ENCODE assay signal across 9 cellular contexts in the genomic region with DNA sequence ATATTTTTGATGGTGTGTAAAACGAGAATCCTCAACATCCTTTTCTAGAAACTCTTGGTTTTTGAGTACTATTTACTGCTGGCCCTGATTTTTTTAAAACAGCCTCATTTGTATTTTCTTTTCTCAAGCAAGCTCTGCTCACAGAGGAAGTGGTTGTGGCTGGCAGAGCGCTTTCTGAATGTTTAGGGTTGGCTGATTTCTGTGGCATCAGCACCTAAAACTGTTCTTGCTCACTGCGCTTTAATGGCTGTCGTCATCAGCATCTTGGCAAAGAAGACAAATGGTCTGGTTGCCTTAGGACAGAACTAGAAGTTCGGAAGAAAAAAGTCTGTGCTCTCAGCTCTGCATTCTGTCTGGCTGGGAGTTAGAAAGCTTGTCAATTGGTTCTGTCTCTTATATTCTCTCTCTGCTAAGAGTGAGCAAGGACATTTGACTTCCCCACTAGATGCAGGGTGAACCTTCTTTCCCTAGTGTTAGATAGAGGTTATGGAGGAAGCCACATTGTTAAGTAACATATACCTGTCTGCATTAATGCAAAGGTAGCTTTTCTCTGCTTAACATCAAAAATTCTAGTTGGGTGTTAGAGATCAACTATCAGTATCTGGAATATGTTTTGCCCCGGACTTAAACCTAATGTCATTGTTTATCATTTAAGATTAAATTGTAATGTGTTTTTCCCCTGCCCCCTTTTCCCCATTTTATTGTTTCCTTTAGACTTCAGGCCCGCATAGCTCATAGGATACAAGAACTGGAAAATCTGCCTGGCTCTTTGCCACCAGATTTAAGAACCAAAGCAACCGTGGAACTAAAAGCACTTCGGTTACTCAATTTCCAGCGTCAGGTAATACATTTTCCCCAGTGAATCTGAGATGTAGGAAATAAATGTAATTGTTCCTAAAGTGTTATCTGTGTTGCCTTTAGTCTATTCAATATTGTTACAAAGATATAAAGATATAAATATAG. TPM values are rescaled to one million over a fixed set of nuclear protein-coding genes. Genes with fewer than 3 reads are reported as not detected.
A peak's percentile ranks its signal among the peaks of the same experiment; 100 is the strongest.
DNase-seq lines count a peak whose midpoint lies in the region; ATAC-seq and TF ChIP-seq lines count a peak whose summit lies in the region.
"Had no signal": no experiment of that assay in that cellular context is flagged by ENCODE, and none has a peak within 500 bp of the region (broad histone marks: within the 10 kb centered on the region; RNA-seq: fewer than 3 reads in every experiment).

No MANE protein-coding gene starts in this region.

- intact Hi-C loops in dorsolateral prefrontal cortex (cut with DNase I), result no loop called here

- H3K4me3 ChIP-seq in dorsolateral prefrontal cortex, result peak overlapping the region in 8 of 59 donors; percentile 3 to 17 (median 5)

- no peak for TF ChIP-seq CTCF in dorsolateral prefrontal cortex (IDR thresholded peaks at IDR 0.05 in 54 of 56, conservative IDR thresholded peaks at IDR 0.05 in 2 of 56; ENCODE audit: low read depth in 1 of 56, partially characterized antibody in 56 of 56)

- ATAC-seq in GM18519 (IDR thresholded peaks at IDR 0.05; ENCODE audit: low FRiP score, unreplicated experiment) (peak; percentile 91), HG02970 (IDR thresholded peaks at IDR 0.05; ENCODE audit: low FRiP score, unreplicated experiment) (peak; percentile 87)

- H3K27ac ChIP-seq in dorsolateral prefrontal cortex, result peak overlapping the region in 53 of 59 donors; percentile 1 to 80 (median 50)
- H3K27ac ChIP-seq: VCaP had no signal

- no peaks in the 10 kb centered on the region for H3K27me3 ChIP-seq in dorsolateral prefrontal cortex

- peak; percentile 20 to 25 for DNase-seq in activated CD4-positive, alpha-beta T cell treated with anti-CD3 and anti-CD28 coated beads for 24 hours (ENCODE audit: low read depth in 2 of 2)
- DNase-seq in dorsolateral prefrontal cortex (peak in 5 of 10 donors; percentile 33 to 66 (median 52)), pons (ENCODE audit: low spot score) (peak; percentile 85), NCI-H748 (lab: John Stamatoyannopoulos, UW; ENCODE audit: unreplicated experiment) (no peak), epidermal melanocyte (ENCODE audit: insufficient read length, low spot score) (no peak), COR-L47 (lab: John Stamatoyannopoulos, UW) (no peak)

RNA-seq across cellular contexts. Expression of a gene that starts 39.0 kb away (rescaled TPM):
- 100 to 1,000 TPM; 186 to 408 (median 285) TPM for total RNA-seq in dorsolateral prefrontal cortex

Comparison
In these comparisons a context has a peak if more than half of its experiments do, and no peak if none do; other contexts are left out.
1. DNase-seq: peak in activated CD4-positive, alpha-beta T cell treated with anti-CD3 and anti-CD28 coated beads for 24 hours (2 of 2) and pons (single experiment); none in NCI-H748 (single experiment), epidermal melanocyte (single experiment) and COR-L47 (single experiment).